ENCODE assay signal across 10 cellular contexts in genomic region chr10:42755028-42755451, GRCh38. TPM values are rescaled to one million over a fixed set of nuclear protein-coding genes. Genes with fewer than 3 reads are reported as not detected.
DNase-seq lines count a peak whose midpoint lies in the region; ATAC-seq and TF ChIP-seq lines count a peak whose summit lies in the region.
"Had no signal": no experiment of that assay in that cellular context is flagged by ENCODE, and none has a peak within 500 bp of the region (broad histone marks: within the 10 kb centered on the region; RNA-seq: fewer than 3 reads in every experiment).

No MANE protein-coding gene starts in this region.

- H3K4me1 ChIP-seq in esophagus squamous epithelium = peaks cover 11 to 48% (median 27%) of the 10 kb centered on the region in 3 donors

- no peak overlapping the region for H3K27ac Mint-ChIP-seq in nephron progenitor cell

- H3K27me3 ChIP-seq in esophagus squamous epithelium = peaks cover 0 to 57% (median 3%) of the 10 kb centered on the region in 4 donors

- H3K9me3 Mint-ChIP-seq in nephron progenitor cell = peaks cover 10% of the 10 kb centered on the region

- ATAC-seq in GM21717 (IDR thresholded peaks at IDR 0.05; ENCODE audit: unreplicated experiment) (no peak), HG02938 (IDR thresholded peaks at IDR 0.05; ENCODE audit: unreplicated experiment) (no peak)

- TF ChIP-seq POLR2A in esophagus squamous epithelium (IDR thresholded peaks at IDR 0.05) = no peak

- H3K9me3 ChIP-seq in esophagus squamous epithelium = no peaks in the 10 kb centered on the region

- WGBS in esophagus squamous epithelium, 2 donors = no CpG with 5 or more reads among the region's 45 CpGs

- peak; percentile 16 for DNase-seq in stimulated activated CD4-positive, alpha-beta T cell treated with anti-CD3 and anti-CD28 coated beads, Interleukin-15, amount 100 ng/mL, for 24 hours
- no peak for DNase-seq in stimulated activated CD4-positive, alpha-beta T cell treated with anti-CD3 and anti-CD28 coated beads, Interleukin-1b, Interleukin-23, amount 100 ng/mL, for 48 hours
- DNase-seq in esophagus squamous epithelium (lab: John Stamatoyannopoulos, UW) (no peak), nephron progenitor cell (peak; percentile 41), SIG-M5 treated with dmso at 0.1 percent for 504 hours (lab: John Stamatoyannopoulos, UW; ENCODE audit: unreplicated experiment) (no peak), medulla oblongata (ENCODE audit: extremely low spot score) (no peak)
- DNase-seq: cerebellar nuclear complex, COR-L47 had no signal

- intact Hi-C loops in esophagus squamous epithelium (cut with DNase I) = no loop called here

- H3K27me3 Mint-ChIP-seq in nephron progenitor cell (ENCODE audit: low read depth, poor library complexity) = peaks cover 93% of the 10 kb centered on the region

- TF ChIP-seq CTCF in esophagus squamous epithelium (IDR thresholded peaks at IDR 0.05) (peak in 2 of 6 experiments; percentile 11 to 15), nephron progenitor cell (IDR thresholded peaks at IDR 0.05) (no peak)

- H3K4me3 ChIP-seq in esophagus squamous epithelium = peak overlapping the region; percentile 45 to 70 (median 63)

- no peaks in the 10 kb centered on the region for H3K4me1 Mint-ChIP-seq in nephron progenitor cell

- H3K4me3 Mint-ChIP-seq in nephron progenitor cell = peak overlapping the region; percentile 74

- no peaks in the 10 kb centered on the region for H3K36me3 Mint-ChIP-seq in nephron progenitor cell (ENCODE audit: low read depth)

- no peaks in the 10 kb centered on the region for H3K36me3 ChIP-seq in esophagus squamous epithelium

- H3K27ac ChIP-seq in esophagus squamous epithelium = peak overlapping the region in 3 of 4 donors; percentile 56 to 60 (median 58)

RNA-seq across cellular contexts. Expression of gene BMS1, which starts 27.6 kb away (rescaled TPM):
- 10 to 100 TPM; 11.5 to 17.4 (median 16.7) TPM for total RNA-seq in esophagus squamous epithelium

Comparison
In these comparisons a context has a peak if more than half of its experiments do, and no peak if none do; other contexts are left out.
1. DNase-seq: peak in stimulated activated CD4-positive, alpha-beta T cell treated with anti-CD3 and anti-CD28 coated beads, Interleukin-15, amount 100 ng/mL, for 24 hours (single experiment) and nephron progenitor cell (single experiment); none in stimulated activated CD4-positive, alpha-beta T cell treated with anti-CD3 and anti-CD28 coated beads, Interleukin-1b, Interleukin-23, amount 100 ng/mL, for 48 hours (single experiment), esophagus squamous epithelium (single experiment), SIG-M5 treated with dmso at 0.1 percent for 504 hours (single experiment) and medulla oblongata (single experiment).